In the genomic region with DNA sequence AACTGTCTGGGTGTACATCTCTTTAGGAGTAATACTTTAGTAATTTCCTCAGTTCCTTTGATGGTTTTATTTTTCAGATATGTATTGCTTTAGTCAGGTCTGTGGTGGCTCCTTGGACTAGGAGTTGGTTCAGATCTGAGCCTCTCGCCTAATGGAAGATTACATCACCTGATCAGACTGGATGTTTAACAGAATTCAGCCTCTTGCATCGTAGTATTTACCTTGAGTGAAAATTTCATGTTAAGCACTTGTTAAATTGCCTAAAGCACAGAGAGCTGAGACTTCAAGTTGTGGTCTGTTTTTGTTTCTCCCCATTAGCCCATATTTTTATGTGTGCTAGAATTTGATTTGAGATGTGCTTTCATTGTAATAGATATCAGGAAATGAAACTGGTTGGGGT, we compare ENCODE assay signal across 29 cellular contexts.
"Had no signal": no experiment of that assay in that cellular context is flagged by ENCODE, and none has a peak within 500 bp of the region (broad histone marks: within the 10 kb centered on the region; RNA-seq: fewer than 3 reads in every experiment).

No MANE protein-coding gene starts in this region.

- ATAC-seq: activated T-helper 17 cell treated with anti-CD3 and anti-CD28 coated beads, Interleukin-2, amount 50 U/mL, for 72 hours; Panc1; Right ventricle myocardium inferior; T-cell had no signal

- H3K27ac ChIP-seq: brain microvascular endothelial cell, SK-N-MC had no signal

- H3K36me3 ChIP-seq: brain microvascular endothelial cell had no signal

- H3K4me3 Mint-ChIP-seq: activated B cell treated with CpG ODN at 0.5 μM for 24 hours; activated CD4-positive, alpha-beta memory T cell treated with anti-CD3 and anti-CD28 coated beads, Interleukin-2, amount 10 ng/mL, durations not matched to agents 7 days and 5 days; activated naive CD4-positive, alpha-beta T cell treated with anti-CD3 and anti-CD28 coated beads for 36 hours; activated naive CD8-positive, alpha-beta T cell; activated T-helper 17 cell treated with anti-CD3 and anti-CD28 coated beads, Interleukin-2, amount 50 U/mL, for 72 hours; T-cell had no signal

- H3K9me3 Mint-ChIP-seq: activated B cell treated with CpG ODN at 0.5 μM for 24 hours; activated naive CD4-positive, alpha-beta T cell treated with anti-CD3 and anti-CD28 coated beads for 36 hours had no signal

- DNase-seq: activated B cell treated with CpG ODN at 0.5 μM for 24 hours; activated CD4-positive, alpha-beta memory T cell treated with anti-CD3 and anti-CD28 coated beads, Interleukin-2, amount 10 ng/mL, durations not matched to agents 7 days and 5 days; activated CD4-positive, alpha-beta T cell treated with anti-CD3 and anti-CD28 coated beads for 1 hour; activated CD4-positive, alpha-beta T cell treated with anti-CD3 and anti-CD28 coated beads, Interleukin-2, amount 50 U/mL, for 1 hour; activated gamma-delta T cell; activated naive CD4-positive, alpha-beta T cell treated with anti-CD3 and anti-CD28 coated beads for 36 hours; activated T-cell treated with anti-CD3 and anti-CD28 coated beads for 4 hours; activated T-cell treated with anti-CD3 and anti-CD28 coated beads, Interleukin-2, amount 50 U/mL, for 48 hours; amygdala; brain microvascular endothelial cell; Karpas-422; NCI-H1105 treated with DMSO at 0.1 percent for 48 hours; NCI-H146; NCI-H187 treated with DMSO at 0.1 percent for 48 hours; NCI-H2081 treated with DMSO at 0.1 percent for 48 hours; NCI-H2171; NCI-H226; NCI-H526; NCI-H774; OCI-M1; RPMI8226; T-cell; T-helper 2 cell; T1000 had no signal

- H3K27me3 Mint-ChIP-seq: activated B cell treated with CpG ODN at 0.5 μM for 24 hours; activated CD4-positive, alpha-beta memory T cell treated with anti-CD3 and anti-CD28 coated beads, Interleukin-2, amount 10 ng/mL, durations not matched to agents 7 days and 5 days; activated naive CD8-positive, alpha-beta T cell; T-cell had no signal

- H3K4me3 ChIP-seq: SK-N-MC had no signal

- H3K4me1 Mint-ChIP-seq: activated B cell treated with CpG ODN at 0.5 μM for 24 hours; activated CD4-positive, alpha-beta memory T cell treated with anti-CD3 and anti-CD28 coated beads, Interleukin-2, amount 10 ng/mL, durations not matched to agents 7 days and 5 days; activated T-helper 17 cell treated with anti-CD3 and anti-CD28 coated beads, Interleukin-2, amount 50 U/mL, for 72 hours; T-cell had no signal

- H3K27me3 ChIP-seq: brain microvascular endothelial cell had no signal

- H3K36me3 Mint-ChIP-seq: activated naive CD8-positive, alpha-beta T cell; T-cell had no signal

- H3K27ac Mint-ChIP-seq: activated B cell treated with CpG ODN at 0.5 μM for 24 hours; activated CD4-positive, alpha-beta memory T cell treated with anti-CD3 and anti-CD28 coated beads, Interleukin-2, amount 10 ng/mL, durations not matched to agents 7 days and 5 days; activated naive CD4-positive, alpha-beta T cell treated with anti-CD3 and anti-CD28 coated beads for 36 hours; activated naive CD8-positive, alpha-beta T cell; activated T-helper 17 cell treated with anti-CD3 and anti-CD28 coated beads, Interleukin-2, amount 50 U/mL, for 72 hours; T-cell had no signal
